Comparison of ENCODE assay signal across 17 cellular contexts in genomic region chrX:12948495-12948894, GRCh38. TPM values are rescaled to one million over a fixed set of nuclear protein-coding genes. Genes with fewer than 3 reads are reported as not detected.
A peak's percentile ranks its signal among the peaks of the same experiment; 100 is the strongest.
DNase-seq lines count a peak whose midpoint lies in the region; ATAC-seq and TF ChIP-seq lines count a peak whose summit lies in the region.
"Had no signal": no experiment of that assay in that cellular context is flagged by ENCODE, and none has a peak within 500 bp of the region (broad histone marks: within the 10 kb centered on the region; RNA-seq: fewer than 3 reads in every experiment).

No MANE protein-coding gene starts in this region.

- WGBS in body of pancreas, 2 donors: 86 to 100% methylated on average over 1 to 2 of the region's 2 CpGs

- H3K4me1 Mint-ChIP-seq in activated CD4-positive, alpha-beta T cell treated with anti-CD3 and anti-CD28 coated beads, Interleukin-2, amount 10 ng/mL, durations not matched to agents 24 days and 14 days: peaks cover 60% of the 10 kb centered on the region
- H3K4me1 Mint-ChIP-seq in IgD-negative memory B cell (peaks cover 30 to 62% (median 53%) of the 10 kb centered on the region in 3 donors), nephron progenitor cell (peaks cover 68% of the 10 kb centered on the region)
- H3K4me1 Mint-ChIP-seq in stimulated activated effector memory CD8-positive, alpha-beta T cell treated with anti-CD3 and anti-CD28 coated beads, Interleukin-12 subunit alpha, Interleukin-12 subunit beta, amount 100 ng/mL, for 72 hours: peaks cover 54% of the 10 kb centered on the region

- H3K27ac Mint-ChIP-seq in activated CD4-positive, alpha-beta T cell treated with anti-CD3 and anti-CD28 coated beads, Interleukin-2, amount 10 ng/mL, durations not matched to agents 24 days and 14 days: peak overlapping the region; percentile 96
- H3K27ac Mint-ChIP-seq in IgD-negative memory B cell (peak overlapping the region; percentile 96 to 98 (median 96)), nephron progenitor cell (no peak overlapping the region)
- peak overlapping the region; percentile 97 for H3K27ac Mint-ChIP-seq in stimulated activated effector memory CD8-positive, alpha-beta T cell treated with anti-CD3 and anti-CD28 coated beads, Interleukin-12 subunit alpha, Interleukin-12 subunit beta, amount 100 ng/mL, for 72 hours

- peaks cover 25% of the 10 kb centered on the region for H3K4me1 ChIP-seq in body of pancreas

- peak; percentile 54 for DNase-seq in activated CD4-positive, alpha-beta T cell treated with anti-CD3 and anti-CD28 coated beads, Interleukin-2, amount 10 ng/mL, durations not matched to agents 24 days and 14 days
- DNase-seq in activated CD4-positive, alpha-beta T cell treated with anti-CD3 and anti-CD28 coated beads for 1 hour: no peak
- DNase-seq in body of pancreas: no peak
- DNase-seq in stimulated activated effector memory CD8-positive, alpha-beta T cell treated with anti-CD3 and anti-CD28 coated beads, Interleukin-12 subunit alpha, Interleukin-12 subunit beta, amount 100 ng/mL, for 72 hours (ENCODE audit: low spot score in 2 of 2): no peak
- DNase-seq in nephron progenitor cell: no peak
- no peak for DNase-seq in pons (ENCODE audit: low spot score)
- DNase-seq: activated CD8-positive, alpha-beta memory T cell treated with anti-CD3 and anti-CD28 coated beads, Interleukin-2, amount 50 U/mL, for 48 hours; left lung; MM.1S; OCI-M1; small intestine; tibial artery had no signal

- peak overlapping the region; percentile 21 to 68 (median 56) for H3K27ac ChIP-seq in body of pancreas

- TF ChIP-seq CTCF in body of pancreas (IDR thresholded peaks at IDR 0.05): no peak
- no peak for TF ChIP-seq CTCF in nephron progenitor cell (IDR thresholded peaks at IDR 0.05)

- H3K36me3 ChIP-seq in body of pancreas (replicated peaks in 1 of 2; ENCODE audit: insufficient read depth in 1 of 2, low read depth in 2 of 2): no peaks in the 10 kb centered on the region
- H3K36me3 ChIP-seq: left lung, tibial artery had no signal

- no peaks in the 10 kb centered on the region for H3K9me3 Mint-ChIP-seq in activated CD4-positive, alpha-beta T cell treated with anti-CD3 and anti-CD28 coated beads, Interleukin-2, amount 10 ng/mL, durations not matched to agents 24 days and 14 days
- H3K9me3 Mint-ChIP-seq in IgD-negative memory B cell (no peaks in the 10 kb centered on the region), nephron progenitor cell (peaks cover 55% of the 10 kb centered on the region)
- H3K9me3 Mint-ChIP-seq in stimulated activated effector memory CD8-positive, alpha-beta T cell treated with anti-CD3 and anti-CD28 coated beads, Interleukin-12 subunit alpha, Interleukin-12 subunit beta, amount 100 ng/mL, for 72 hours: no peaks in the 10 kb centered on the region

- intact Hi-C loops in activated CD4-positive, alpha-beta T cell treated with anti-CD3 and anti-CD28 coated beads, Interleukin-2, amount 10 ng/mL, durations not matched to agents 24 days and 14 days (cut with micrococcal nuclease): loop anchor here (5.0 kb wide), 2 partner anchors 219 to 1079 kb away; partner anchors contain the start of gene GEMIN8
- intact Hi-C loops in body of pancreas (cut with DNase I): no loop called here

- no peak overlapping the region for H3K4me3 ChIP-seq in body of pancreas
- H3K4me3 ChIP-seq: left lung, tibial artery had no signal

- H3K36me3 Mint-ChIP-seq in activated CD4-positive, alpha-beta T cell treated with anti-CD3 and anti-CD28 coated beads, Interleukin-2, amount 10 ng/mL, durations not matched to agents 24 days and 14 days (ENCODE audit: low read depth): no peaks in the 10 kb centered on the region
- H3K36me3 Mint-ChIP-seq in IgD-negative memory B cell: no peaks in the 10 kb centered on the region
- H3K36me3 Mint-ChIP-seq in stimulated activated effector memory CD8-positive, alpha-beta T cell treated with anti-CD3 and anti-CD28 coated beads, Interleukin-12 subunit alpha, Interleukin-12 subunit beta, amount 100 ng/mL, for 72 hours: peaks cover 16% of the 10 kb centered on the region
- no peaks in the 10 kb centered on the region for H3K36me3 Mint-ChIP-seq in nephron progenitor cell (ENCODE audit: low read depth)

- H3K27me3 ChIP-seq in body of pancreas: no peaks in the 10 kb centered on the region
- H3K27me3 ChIP-seq: left lung, tibial artery had no signal

- H3K4me3 Mint-ChIP-seq in activated CD4-positive, alpha-beta T cell treated with anti-CD3 and anti-CD28 coated beads, Interleukin-2, amount 10 ng/mL, durations not matched to agents 24 days and 14 days: peak overlapping the region; percentile 87
- H3K4me3 Mint-ChIP-seq in IgD-negative memory B cell: peak overlapping the region in 2 of 4 donors; percentile 25 to 85
- H3K4me3 Mint-ChIP-seq in stimulated activated effector memory CD8-positive, alpha-beta T cell treated with anti-CD3 and anti-CD28 coated beads, Interleukin-12 subunit alpha, Interleukin-12 subunit beta, amount 100 ng/mL, for 72 hours: peak overlapping the region; percentile 82
- H3K4me3 Mint-ChIP-seq in nephron progenitor cell: no peak overlapping the region

- TF ChIP-seq POLR2A in body of pancreas (IDR thresholded peaks at IDR 0.05): no peak

- no peak for ATAC-seq in body of pancreas
- no peak for ATAC-seq in stimulated activated effector memory CD8-positive, alpha-beta T cell treated with anti-CD3 and anti-CD28 coated beads, Interleukin-12 subunit alpha, Interleukin-12 subunit beta, amount 100 ng/mL, for 72 hours
- no peak for ATAC-seq in GM18867 (IDR thresholded peaks at IDR 0.05; ENCODE audit: unreplicated experiment)
- ATAC-seq: left lung had no signal

- H3K27me3 Mint-ChIP-seq in activated CD4-positive, alpha-beta T cell treated with anti-CD3 and anti-CD28 coated beads, Interleukin-2, amount 10 ng/mL, durations not matched to agents 24 days and 14 days: no peaks in the 10 kb centered on the region
- H3K27me3 Mint-ChIP-seq in IgD-negative memory B cell (peaks cover 5% of the 10 kb centered on the region), nephron progenitor cell (ENCODE audit: low read depth, poor library complexity) (peaks cover 3% of the 10 kb centered on the region)

- no peaks in the 10 kb centered on the region for H3K9me3 ChIP-seq in body of pancreas
- H3K9me3 ChIP-seq: left lung, tibial artery had no signal

RNA-seq across cellular contexts. Expression of gene TMSB4X, which starts 26.4 kb away (rescaled TPM):
- total RNA-seq in activated CD4-positive, alpha-beta T cell treated with anti-CD3 and anti-CD28 coated beads, Interleukin-2, amount 10 ng/mL, durations not matched to agents 24 days and 14 days: 5,263 and 5,311 TPM in 2 replicates
- 19,114 TPM for polyA plus RNA-seq in IgD-negative memory B cell
- total RNA-seq in body of pancreas: 1,000 to 10,000 TPM; 1,104 to 1,472 TPM

RNA-seq across cellular contexts. Expression of gene TLR8, which starts 42.1 kb away (rescaled TPM):
- total RNA-seq in activated CD4-positive, alpha-beta T cell treated with anti-CD3 and anti-CD28 coated beads, Interleukin-2, amount 10 ng/mL, durations not matched to agents 24 days and 14 days: not detected in 2 replicates
- 0.20 TPM for polyA plus RNA-seq in IgD-negative memory B cell
- total RNA-seq in body of pancreas: under 1 TPM in 1 of 2 donors, not detected in 1; 0.26 TPM
- total RNA-seq: bronchial epithelial cell; H4; T-helper 2 cell treated with Interferon-gamma antibody and Interleukin-4, amounts not matched to agents 100 ng/mL and 5 ng/mL, for 36 hours had no signal
